ENCODE assay signal across 8 cellular contexts in the genomic region with DNA sequence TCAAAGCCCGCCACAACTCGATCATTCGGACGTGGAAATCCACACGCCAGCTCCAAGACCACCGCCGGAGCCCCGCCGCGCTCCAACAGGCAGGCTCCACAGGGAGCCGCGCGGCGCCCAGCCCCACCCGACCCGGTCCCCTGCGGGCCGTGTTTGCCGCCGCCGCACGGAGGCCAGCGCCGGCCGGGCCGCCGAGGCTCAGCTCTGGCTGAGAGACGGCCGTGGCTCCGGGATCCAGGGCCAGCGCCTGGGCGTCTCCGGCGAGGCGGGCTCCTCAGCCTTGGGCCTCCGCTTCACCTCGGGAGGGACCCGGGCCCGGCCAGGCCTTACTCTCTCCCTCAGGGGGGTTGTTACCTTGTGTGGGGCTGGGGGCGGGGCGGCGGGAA. TPM values are rescaled to one million over a fixed set of nuclear protein-coding genes. Genes with fewer than 3 reads are reported as not detected.
DNase-seq lines count a peak whose midpoint lies in the region; ATAC-seq and TF ChIP-seq lines count a peak whose summit lies in the region.

No MANE protein-coding gene starts in this region.

- intact Hi-C loops in left cardiac atrium (cut with DNase I) (no loop called here), gastrocnemius medialis (cut with DNase I; ENCODE audit: low total_unique reads) (loop anchor here (2.0 to 10.0 kb wide), 3 partner anchors 166 to 300 kb away; a partner anchor contains a TSS)

- in situ Hi-C loops in gastrocnemius medialis (cut with MboI; ENCODE audit: low sequenced_read_pairs in 4 of 4) = loop anchor here in 3 of 4 donors (10.0 to 25.0 kb wide), 3 partner anchors 250 to 608 kb away; a partner anchor contains a TSS

- H3K36me3 Mint-ChIP-seq in activated CD4-positive, alpha-beta memory T cell treated with anti-CD3 and anti-CD28 coated beads, Interleukin-2, amount 10 ng/mL, durations not matched to agents 7 days and 5 days (ENCODE audit: low read depth) = peaks cover 45% of the 10 kb centered on the region

- H3K27me3 Mint-ChIP-seq in activated CD4-positive, alpha-beta memory T cell treated with anti-CD3 and anti-CD28 coated beads, Interleukin-2, amount 10 ng/mL, durations not matched to agents 7 days and 5 days = no peaks in the 10 kb centered on the region

- H3K9me3 Mint-ChIP-seq in activated CD4-positive, alpha-beta memory T cell treated with anti-CD3 and anti-CD28 coated beads, Interleukin-2, amount 10 ng/mL, durations not matched to agents 7 days and 5 days = no peaks in the 10 kb centered on the region

- H3K27me3 ChIP-seq in gastrocnemius medialis = no peaks in the 10 kb centered on the region

- CTCF ChIA-PET in activated CD4-positive, alpha-beta memory T cell treated with anti-CD3 and anti-CD28 coated beads, Interleukin-2, amount 10 ng/mL, durations not matched to agents 7 days and 5 days (lab: Charles Lee) = interaction anchor here (0.6 to 5.2 kb wide), 18 partner anchors 29 to 606 kb away, joined by 3 to 67 read pairs (median 6); a partner anchor contains a TSS

- H3K27ac ChIP-seq in gastrocnemius medialis = peak overlapping the region; percentile 91 to 95 (median 94)

- peak overlapping the region; percentile 97 for H3K4me3 Mint-ChIP-seq in activated CD4-positive, alpha-beta memory T cell treated with anti-CD3 and anti-CD28 coated beads, Interleukin-2, amount 10 ng/mL, durations not matched to agents 7 days and 5 days

- peak in 2 of 5 experiments; percentile 8 to 15 for TF ChIP-seq CTCF in gastrocnemius medialis (IDR thresholded peaks at IDR 0.05 in 4 of 5, conservative IDR thresholded peaks at IDR 0.05 in 1 of 5)

- H3K36me3 ChIP-seq in gastrocnemius medialis = peaks cover 0 to 19% of the 10 kb centered on the region in 2 donors

- H3K4me1 Mint-ChIP-seq in activated CD4-positive, alpha-beta memory T cell treated with anti-CD3 and anti-CD28 coated beads, Interleukin-2, amount 10 ng/mL, durations not matched to agents 7 days and 5 days = peaks cover 56% of the 10 kb centered on the region

- ATAC-seq in GM18907 (IDR thresholded peaks at IDR 0.05; ENCODE audit: unreplicated experiment) (peak; percentile 43), HG03108 (IDR thresholded peaks at IDR 0.05; ENCODE audit: unreplicated experiment) (peak; percentile 25), left cardiac atrium (peak; percentile 67 to 78), gastrocnemius medialis (peak; percentile 69 to 72), GM18870 (IDR thresholded peaks at IDR 0.05; ENCODE audit: unreplicated experiment) (no peak)

- POLR2A ChIA-PET in activated CD4-positive, alpha-beta memory T cell treated with anti-CD3 and anti-CD28 coated beads, Interleukin-2, amount 10 ng/mL, durations not matched to agents 7 days and 5 days (lab: Charles Lee) = interaction anchor here (0.8 to 5.2 kb wide), 26 partner anchors 12 to 614 kb away, joined by 3 to 51 read pairs (median 5); a partner anchor contains a TSS

- H3K4me3 ChIP-seq in gastrocnemius medialis = peak overlapping the region; percentile 74 to 88 (median 86)

- no peaks in the 10 kb centered on the region for H3K9me3 ChIP-seq in gastrocnemius medialis

- peak overlapping the region; percentile 96 for H3K27ac Mint-ChIP-seq in activated CD4-positive, alpha-beta memory T cell treated with anti-CD3 and anti-CD28 coated beads, Interleukin-2, amount 10 ng/mL, durations not matched to agents 7 days and 5 days

- DNase-seq in AG08395 (ENCODE audit: low spot score) (peak; percentile 47), left cardiac atrium (no peak), gastrocnemius medialis (no peak), NCI-H1436 treated with DMSO at 0.1 percent for 48 hours (lab: John Stamatoyannopoulos, UW) (no peak)
- no peak for DNase-seq in activated CD4-positive, alpha-beta memory T cell treated with anti-CD3 and anti-CD28 coated beads, Interleukin-2, amount 10 ng/mL, durations not matched to agents 7 days and 5 days

- peaks cover 46 to 49% of the 10 kb centered on the region in 2 donors for H3K4me1 ChIP-seq in gastrocnemius medialis

- no peak for TF ChIP-seq POLR2A in gastrocnemius medialis (IDR thresholded peaks at IDR 0.05)

RNA-seq across cellular contexts. Expression of a gene that starts 0.3 kb away (rescaled TPM):
- total RNA-seq in activated CD4-positive, alpha-beta memory T cell treated with anti-CD3 and anti-CD28 coated beads, Interleukin-2, amount 10 ng/mL, durations not matched to agents 7 days and 5 days = 10 to 100 TPM; 40.8 to 45.6 TPM
- 10 to 100 TPM; 21.6 to 24.4 TPM for total RNA-seq in left cardiac atrium
- total RNA-seq in gastrocnemius medialis = 10 to 100 TPM in 2 of 4 donors, 1 to 10 TPM in 2; 7.3 to 23.9 (median 10.0) TPM
